Comparison of ENCODE assay signal across 8 cellular contexts in the genomic region with DNA sequence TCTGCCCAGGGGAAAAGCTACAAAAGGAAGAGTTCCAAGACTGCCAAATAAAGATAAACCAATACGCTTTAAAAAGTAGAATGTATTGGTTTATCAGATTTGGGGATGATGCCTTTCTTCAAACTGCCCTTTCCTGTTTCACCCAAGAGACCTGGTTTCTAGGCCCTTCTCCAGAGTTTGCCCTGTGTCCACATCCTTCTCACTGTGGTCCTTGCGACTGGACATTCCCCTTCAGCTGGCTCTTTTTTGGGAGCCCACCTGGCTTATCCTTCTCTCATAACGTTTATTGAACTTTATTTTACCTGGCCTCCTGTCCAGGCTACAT. TPM values are rescaled to one million over a fixed set of nuclear protein-coding genes. Genes with fewer than 3 reads are reported as not detected.
DNase-seq lines count a peak whose midpoint lies in the region; ATAC-seq and TF ChIP-seq lines count a peak whose summit lies in the region.

No MANE protein-coding gene starts in this region.

- H3K4me2 ChIP-seq in DOHH2 (ENCODE audit: low read length) (peak overlapping the region; percentile 97), fibroblast of lung (ENCODE audit: extremely low read depth, insufficient read depth, low read length) (peak overlapping the region; percentile 76)

- TF ChIP-seq POLR2A in prostate gland (IDR thresholded peaks at IDR 0.05): no peak

- H3K27ac ChIP-seq in DOHH2 (ENCODE audit: low read depth, low read length) (peak overlapping the region; percentile 61; the same call in 1 of the 2 replicates), SJSA1 (peak overlapping the region; percentile 82), fibroblast of lung (ENCODE audit: insufficient read depth, low read length) (peak overlapping the region; percentile 97), prostate gland (peak overlapping the region; percentile 92 to 96)

- peak overlapping the region; percentile 90 for H3K4me3 ChIP-seq in DOHH2 (ENCODE audit: low read length)
- peak overlapping the region; percentile 86 for H3K4me3 ChIP-seq in SJSA1
- H3K4me3 ChIP-seq in fibroblast of lung (replicated peaks in 1 of 4; ENCODE audit: control extremely low read depth in 1 of 4, insufficient read depth in 1 of 4, low read depth in 3 of 4, low read length in 4 of 4): peak overlapping the region; percentile 73 to 83 (median 80)
- H3K4me3 ChIP-seq in prostate gland: peak overlapping the region; percentile 65 to 82

- ATAC-seq in GM21528 (IDR thresholded peaks at IDR 0.05; ENCODE audit: low FRiP score, unreplicated experiment) (no peak), HG02588 (IDR thresholded peaks at IDR 0.05; ENCODE audit: unreplicated experiment) (no peak)

- peaks cover 15% of the 10 kb centered on the region for H3F3A ChIP-seq in DOHH2 (ENCODE audit: control insufficient read depth, insufficient read depth)

- peaks cover 16% of the 10 kb centered on the region for H3K36me3 ChIP-seq in DOHH2 (ENCODE audit: control insufficient read depth, low read length)
- peaks cover 30% of the 10 kb centered on the region for H3K36me3 ChIP-seq in SJSA1
- H3K36me3 ChIP-seq in fibroblast of lung (ENCODE audit: control insufficient read depth, insufficient read depth, low read length): peaks cover 2% of the 10 kb centered on the region
- H3K36me3 ChIP-seq in prostate gland: no peaks in the 10 kb centered on the region

- H3K27me3 ChIP-seq in DOHH2 (ENCODE audit: control insufficient read depth, low read length) (no peaks in the 10 kb centered on the region), SJSA1 (replicated peaks) (no peaks in the 10 kb centered on the region), fibroblast of lung (ENCODE audit: control insufficient read depth, insufficient read depth, low read length) (no peaks in the 10 kb centered on the region), prostate gland (replicated peaks; ENCODE audit: insufficient read depth) (no peaks in the 10 kb centered on the region)

- H3K4me1 ChIP-seq in DOHH2 (ENCODE audit: control insufficient read depth, low read length) (peaks cover 18% of the 10 kb centered on the region), SJSA1 (replicated peaks) (peaks cover 10% of the 10 kb centered on the region), fibroblast of lung (ENCODE audit: control insufficient read depth, extremely low read depth, insufficient read depth, low read length) (peaks cover 4% of the 10 kb centered on the region), prostate gland (replicated peaks) (peaks cover 6% of the 10 kb centered on the region)

- peaks cover 17% of the 10 kb centered on the region for H3K79me2 ChIP-seq in DOHH2 (ENCODE audit: control insufficient read depth, low read length)
- H3K79me2 ChIP-seq in fibroblast of lung (ENCODE audit: control insufficient read depth, insufficient read depth, low read length): peaks cover 11% of the 10 kb centered on the region

- DNase-seq in SJSA1 (ENCODE audit: low read depth in 1 of 2, low spot score in 2 of 2) (no peak), fibroblast of lung (ENCODE audit: low read depth in 2 of 2) (no peak), prostate gland (ENCODE audit: low spot score) (no peak), NCI-H1436 treated with DMSO at 0.1 percent for 48 hours (lab: John Stamatoyannopoulos, UW) (no peak), GM13977 (ENCODE audit: low spot score) (no peak)

- TF ChIP-seq CTCF in DOHH2 (IDR thresholded peaks at IDR 0.05; ENCODE audit: low read depth, low read length, poor library complexity, severe bottlenecking) (no peak), fibroblast of lung (conservative IDR thresholded peaks at IDR 0.05 in 1 of 2, IDR thresholded peaks at IDR 0.05 in 1 of 2; ENCODE audit: low read depth in 1 of 2, low read length in 2 of 2) (no peak), prostate gland (IDR thresholded peaks at IDR 0.05) (no peak), GM13977 (IDR thresholded peaks at IDR 0.05; ENCODE audit: extremely low read depth, insufficient read depth, missing control alignments) (no peak)

- WGBS in prostate gland: 38% methylated on average over 3 of the region's 3 CpGs

- no peaks in the 10 kb centered on the region for H3K9me2 ChIP-seq in DOHH2 (replicated peaks; ENCODE audit: control insufficient read depth, low read length)

- in situ Hi-C loops in GM13977 (cut with MboI; ENCODE audit: low pct_unique_long_range_greater_than_20kb, low sequenced_read_pairs, unreplicated experiment): no loop called here

- H3K9me3 ChIP-seq in DOHH2 (ENCODE audit: control insufficient read depth, insufficient read depth, low read length) (no peaks in the 10 kb centered on the region), SJSA1 (replicated peaks) (no peaks in the 10 kb centered on the region), fibroblast of lung (ENCODE audit: control insufficient read depth, insufficient read depth, low read depth, low read length) (no peaks in the 10 kb centered on the region), prostate gland (no peaks in the 10 kb centered on the region)

- H2AFZ ChIP-seq in fibroblast of lung (ENCODE audit: low read length): peak overlapping the region; percentile 77

- intact Hi-C loops in prostate gland (cut with DNase I): no loop called here

- peak overlapping the region; percentile 95 for H3K9ac ChIP-seq in fibroblast of lung (ENCODE audit: insufficient read depth, low read length)

- no peaks in the 10 kb centered on the region for H4K20me1 ChIP-seq in DOHH2 (ENCODE audit: control insufficient read depth, insufficient read depth, low read depth, low read length)
- no peaks in the 10 kb centered on the region for H4K20me1 ChIP-seq in fibroblast of lung (ENCODE audit: control insufficient read depth, extremely low read depth, insufficient read depth, low read length)

RNA-seq across cellular contexts. Expression of a gene that starts 0.5 kb away (rescaled TPM):
- 90.0 and 92.7 TPM in 2 replicates for total RNA-seq in SJSA1 (2014; rRNA removed; shearing (Covaris generic))
- total RNA-seq in fibroblast of lung (56.5 and 60.6 TPM in 2 replicates), prostate gland (10 to 100 TPM; 28.0 to 46.0 TPM)
- polyA plus RNA-seq in fibroblast of lung: 73.1 and 99.4 TPM in 2 replicates
- polyA plus RNA-seq in fibroblast of lung (2012): 65.2 and 79.0 TPM in 2 replicates
- polyA minus RNA-seq in fibroblast of lung (ENCODE audit: low replicate concordance): 19.0 and 20.2 TPM in 2 replicates

RNA-seq across cellular contexts. Expression of a gene that starts 17.4 kb away (rescaled TPM):
- total RNA-seq in SJSA1 (2014; rRNA removed; shearing (Covaris generic)): 35.4 and 76.7 TPM in 2 replicates
- 33.0 and 35.2 TPM in 2 replicates for total RNA-seq in fibroblast of lung
- 34.5 and 45.5 TPM in 2 replicates for polyA plus RNA-seq in fibroblast of lung
- 76.0 and 83.4 TPM in 2 replicates for polyA plus RNA-seq in fibroblast of lung (2012)
- 1.6 and 2.3 TPM in 2 replicates for polyA minus RNA-seq in fibroblast of lung (ENCODE audit: low replicate concordance)
- total RNA-seq in prostate gland: 10 to 100 TPM; 23.0 to 36.1 TPM

RNA-seq across cellular contexts. Expression of a gene that starts 24.3 kb away (rescaled TPM):
- 12.1 and 23.5 TPM in 2 replicates for total RNA-seq in SJSA1 (2014; rRNA removed; shearing (Covaris generic))
- 13.4 and 18.3 TPM in 2 replicates for total RNA-seq in fibroblast of lung
- polyA plus RNA-seq in fibroblast of lung: 17.2 and 17.3 TPM in 2 replicates
- polyA plus RNA-seq in fibroblast of lung (2012): 11.4 TPM in 2 replicates
- polyA minus RNA-seq in fibroblast of lung (ENCODE audit: low replicate concordance): 12.4 and 14.3 TPM in 2 replicates
- total RNA-seq in prostate gland: 10 to 100 TPM; 30.6 to 48.1 TPM
